In genomic region chr3:63886843-63887242, GRCh38 we compare ENCODE assay signal across 27 cellular contexts. TPM values are rescaled to one million over a fixed set of nuclear protein-coding genes. Genes with fewer than 3 reads are reported as not detected.
DNase-seq lines count a peak whose midpoint lies in the region; ATAC-seq and TF ChIP-seq lines count a peak whose summit lies in the region.
"Had no signal": no experiment of that assay in that cellular context is flagged by ENCODE, and none has a peak within 500 bp of the region (broad histone marks: within the 10 kb centered on the region; RNA-seq: fewer than 3 reads in every experiment).

No MANE protein-coding gene starts in this region.

- H2AK5ac ChIP-seq in H9 (ENCODE audit: insufficient read length, low read length), result no peak overlapping the region

- no peak overlapping the region for H2AFZ ChIP-seq in H9 (ENCODE audit: low read length)
- H2AFZ ChIP-seq: hepatocyte had no signal

- peaks cover 5% of the 10 kb centered on the region; the same call in 1 of the 2 replicates for H3K4me1 ChIP-seq in H9 (ENCODE audit: insufficient read depth, low read length)
- H3K4me1 ChIP-seq: colonic mucosa had no signal

- H3K18ac ChIP-seq in H9 (ENCODE audit: insufficient read length, low read depth, low read length), result no peak overlapping the region

- no peak overlapping the region for H3K4ac ChIP-seq in H9 (ENCODE audit: low read depth, low read length)

- H3K27ac Mint-ChIP-seq in H9, result no peak overlapping the region; a peak in 1 of 7 replicates
- H3K27ac Mint-ChIP-seq in stimulated activated effector memory CD8-positive, alpha-beta T cell treated with anti-CD3 and anti-CD28 coated beads, Interleukin-12 subunit alpha, Interleukin-12 subunit beta, amount 100 ng/mL, for 72 hours, result peak overlapping the region; percentile 85
- H3K27ac Mint-ChIP-seq: activated naive CD4-positive, alpha-beta T cell treated with anti-CD3 and anti-CD28 coated beads, Interleukin-2, amount 50 U/mL, for 24 hours; activated T-cell treated with anti-CD3 and anti-CD28 coated beads, Interleukin-2, amount 50 U/mL, for 72 hours; stimulated activated naive CD8-positive, alpha-beta T cell treated with anti-CD3 and anti-CD28 coated beads, Interleukin-15, Interleukin-2, amounts not matched to agents 100 ng/mL and 50 ng/mL, for 24 hours had no signal

- H3K27ac ChIP-seq in H9 (ENCODE audit: insufficient read length, low read depth, low read length), result no peak overlapping the region
- H3K27ac ChIP-seq: colonic mucosa, hepatocyte, transverse colon had no signal

- H3T11ph ChIP-seq in H9 (ENCODE audit: low read length), result no peak overlapping the region

- no peak overlapping the region for H3K23ac ChIP-seq in H9 (ENCODE audit: insufficient read length, low read depth, low read length)

- peaks cover 0 to 2% (median 0%) of the 10 kb centered on the region in 3 experiments; a peak in 2 of 7 replicates for H3K36me3 Mint-ChIP-seq in H9 (ENCODE audit: insufficient read depth in 1 of 3, low read depth in 3 of 3)
- H3K36me3 Mint-ChIP-seq in stimulated activated effector memory CD8-positive, alpha-beta T cell treated with anti-CD3 and anti-CD28 coated beads, Interleukin-12 subunit alpha, Interleukin-12 subunit beta, amount 100 ng/mL, for 72 hours, result peaks cover 6% of the 10 kb centered on the region
- H3K36me3 Mint-ChIP-seq: activated naive CD4-positive, alpha-beta T cell treated with anti-CD3 and anti-CD28 coated beads, Interleukin-2, amount 50 U/mL, for 24 hours; natural killer cell had no signal

- no peaks in the 10 kb centered on the region for H3K79me1 ChIP-seq in H9 (ENCODE audit: insufficient read depth, low read depth, low read length, poor library complexity, severe bottlenecking)

- no peak for ATAC-seq in stimulated activated effector memory CD8-positive, alpha-beta T cell treated with anti-CD3 and anti-CD28 coated beads, Interleukin-12 subunit alpha, Interleukin-12 subunit beta, amount 100 ng/mL, for 72 hours
- ATAC-seq: activated T-cell treated with anti-CD3 and anti-CD28 coated beads, Interleukin-2, amount 50 U/mL, for 72 hours; natural killer cell had no signal

- no peak overlapping the region for H3K56ac ChIP-seq in H9 (ENCODE audit: insufficient read length, low read depth, low read length)

- peak overlapping the region; percentile 29 for H4K91ac ChIP-seq in H9 (ENCODE audit: insufficient read length, low read depth, low read length)

- no peaks in the 10 kb centered on the region for H3K27me3 ChIP-seq in H9 (ENCODE audit: insufficient read depth, low read length)
- H3K27me3 ChIP-seq: colonic mucosa, hepatocyte, transverse colon had no signal

- H3K4me1 Mint-ChIP-seq in H9, result peaks cover 12 to 13% of the 10 kb centered on the region in 2 experiments
- peaks cover 24% of the 10 kb centered on the region for H3K4me1 Mint-ChIP-seq in stimulated activated effector memory CD8-positive, alpha-beta T cell treated with anti-CD3 and anti-CD28 coated beads, Interleukin-12 subunit alpha, Interleukin-12 subunit beta, amount 100 ng/mL, for 72 hours

- DNase-seq in H9 (no peak), amniotic epithelial cell (ENCODE audit: low read depth) (peak; percentile 52), iris pigment epithelial cell (ENCODE audit: low read depth) (peak; percentile 47), glomerular visceral epithelial cell (ENCODE audit: extremely low spot score) (no peak), NCI-H526 treated with DMSO at 0.1 percent for 48 hours (lab: John Stamatoyannopoulos, UW) (no peak), 8988T (no peak)
- no peak for DNase-seq in stimulated activated effector memory CD8-positive, alpha-beta T cell treated with anti-CD3 and anti-CD28 coated beads, Interleukin-12 subunit alpha, Interleukin-12 subunit beta, amount 100 ng/mL, for 72 hours (ENCODE audit: low spot score in 2 of 2)
- DNase-seq: activated T-cell treated with anti-CD3 and anti-CD28 coated beads, Interleukin-2, amount 50 U/mL, for 72 hours; colonic mucosa; EL; HCEC 1CT; islet precursor cell; Karpas-422; natural killer cell; NCI-H1048; NCI-H2029; NCI-H524; stimulated activated CD4-positive, alpha-beta T cell treated with anti-CD3 and anti-CD28 coated beads, Interleukin-2, amount 100 ng/mL, for 48 hours; transverse colon had no signal

- no CpG with 5 or more reads among the region's 3 CpGs for WGBS in H9 (ENCODE audit: extremely low coverage, insufficient read length, low lambda C conversion rate)

- no peak overlapping the region for H4K5ac ChIP-seq in H9 (ENCODE audit: insufficient read length, low read depth, low read length)

- no peak overlapping the region for H3K4me2 ChIP-seq in H9 (ENCODE audit: insufficient read depth, insufficient read length, low read length)
- H3K4me2 ChIP-seq: hepatocyte, smooth muscle cell had no signal

- no peak overlapping the region for H2BK120ac ChIP-seq in H9 (ENCODE audit: low read depth, low read length, poor library complexity, severe bottlenecking)

- TF ChIP-seq CTCF in H9 (conservative IDR thresholded peaks at IDR 0.05), result no peak

- H3K9ac ChIP-seq in H9 (ENCODE audit: extremely low read depth, insufficient read length, low read length), result no peak overlapping the region

- H3K23me2 ChIP-seq in H9 (ENCODE audit: insufficient read length, low read depth, low read length, poor library complexity, severe bottlenecking), result no peaks in the 10 kb centered on the region

- H3K27me3 Mint-ChIP-seq in H9 (ENCODE audit: low read depth), result no peaks in the 10 kb centered on the region
- H3K27me3 Mint-ChIP-seq: activated naive CD4-positive, alpha-beta T cell treated with anti-CD3 and anti-CD28 coated beads, Interleukin-2, amount 50 U/mL, for 24 hours; stimulated activated naive CD8-positive, alpha-beta T cell treated with anti-CD3 and anti-CD28 coated beads, Interleukin-15, Interleukin-2, amounts not matched to agents 100 ng/mL and 50 ng/mL, for 24 hours had no signal

- no peaks in the 10 kb centered on the region for H3K79me2 ChIP-seq in H9 (ENCODE audit: insufficient read depth, low read length)

- H4K8ac ChIP-seq in H9 (replicated peaks; ENCODE audit: insufficient read length, low read depth, low read length), result no peak overlapping the region

- H2BK15ac ChIP-seq in H9 (ENCODE audit: low read depth, low read length), result no peak overlapping the region

- no peaks in the 10 kb centered on the region for H3K9me3 ChIP-seq in H9 (ENCODE audit: control insufficient read depth, low read depth, low read length)
- H3K9me3 ChIP-seq: colonic mucosa, transverse colon had no signal

- H2BK5ac ChIP-seq in H9 (ENCODE audit: insufficient read length, low read length), result no peak overlapping the region

- no peak overlapping the region for H3K14ac ChIP-seq in H9 (ENCODE audit: insufficient read depth, low read length)

- no peak overlapping the region for H2BK12ac ChIP-seq in H9 (ENCODE audit: insufficient read length, low read depth, low read length)

- H3K4me3 Mint-ChIP-seq in H9, result no peak overlapping the region
- H3K4me3 Mint-ChIP-seq in stimulated activated effector memory CD8-positive, alpha-beta T cell treated with anti-CD3 and anti-CD28 coated beads, Interleukin-12 subunit alpha, Interleukin-12 subunit beta, amount 100 ng/mL, for 72 hours, result no peak overlapping the region
- H3K4me3 Mint-ChIP-seq: activated naive CD4-positive, alpha-beta T cell treated with anti-CD3 and anti-CD28 coated beads, Interleukin-2, amount 50 U/mL, for 24 hours; activated T-cell treated with anti-CD3 and anti-CD28 coated beads, Interleukin-2, amount 50 U/mL, for 72 hours; natural killer cell; stimulated activated naive CD8-positive, alpha-beta T cell treated with anti-CD3 and anti-CD28 coated beads, Interleukin-15, Interleukin-2, amounts not matched to agents 100 ng/mL and 50 ng/mL, for 24 hours had no signal

- no peaks in the 10 kb centered on the region for H3K9me3 Mint-ChIP-seq in H9
- no peaks in the 10 kb centered on the region for H3K9me3 Mint-ChIP-seq in stimulated activated effector memory CD8-positive, alpha-beta T cell treated with anti-CD3 and anti-CD28 coated beads, Interleukin-12 subunit alpha, Interleukin-12 subunit beta, amount 100 ng/mL, for 72 hours
- H3K9me3 Mint-ChIP-seq: activated naive CD4-positive, alpha-beta T cell treated with anti-CD3 and anti-CD28 coated beads, Interleukin-2, amount 50 U/mL, for 24 hours; activated T-cell treated with anti-CD3 and anti-CD28 coated beads, Interleukin-2, amount 50 U/mL, for 72 hours; natural killer cell; stimulated activated naive CD8-positive, alpha-beta T cell treated with anti-CD3 and anti-CD28 coated beads, Interleukin-15, Interleukin-2, amounts not matched to agents 100 ng/mL and 50 ng/mL, for 24 hours had no signal

- no peak overlapping the region for H2BK20ac ChIP-seq in H9 (ENCODE audit: low read depth, low read length, poor library complexity, severe bottlenecking)

- no peaks in the 10 kb centered on the region for H4K20me1 ChIP-seq in H9 (ENCODE audit: control insufficient read depth, insufficient read depth, insufficient read length)

RNA-seq across cellular contexts. Expression of gene ATXN7, which starts 23.2 kb away (rescaled TPM):
- 20.1 and 21.5 TPM in 2 replicates for total RNA-seq in H9 (2021)

RNA-seq across cellular contexts. Expression of gene THOC7, which starts 23.2 kb away (rescaled TPM):
- total RNA-seq in H9 (2021), result 63.3 and 71.4 TPM in 2 replicates

RNA-seq across cellular contexts. Expression of gene SCAANT1, which starts 25.3 kb away (rescaled TPM):
- not detected in 2 replicates for total RNA-seq in H9 (2021)
- total RNA-seq: activated T-cell treated with anti-CD3 and anti-CD28 coated beads, Interleukin-2, amount 50 U/mL, for 72 hours; astrocyte; colonic mucosa; hepatocyte; HT1080; mesenteric fat pad; posterior vena cava; smooth muscle cell; transverse colon had no signal

Comparison
In these comparisons a context has a peak if more than half of its experiments do, and no peak if none do; other contexts are left out.
1. DNase-seq: peak in amniotic epithelial cell (single experiment) and iris pigment epithelial cell (single experiment); none in H9 (single experiment), stimulated activated effector memory CD8-positive, alpha-beta T cell treated with anti-CD3 and anti-CD28 coated beads, Interleukin-12 subunit alpha, Interleukin-12 subunit beta, amount 100 ng/mL, for 72 hours (0 of 2), glomerular visceral epithelial cell (single experiment), NCI-H526 treated with DMSO at 0.1 percent for 48 hours (single experiment) and 8988T (single experiment).